19 cellular contexts compared by ENCODE assay signal in the genomic region with DNA sequence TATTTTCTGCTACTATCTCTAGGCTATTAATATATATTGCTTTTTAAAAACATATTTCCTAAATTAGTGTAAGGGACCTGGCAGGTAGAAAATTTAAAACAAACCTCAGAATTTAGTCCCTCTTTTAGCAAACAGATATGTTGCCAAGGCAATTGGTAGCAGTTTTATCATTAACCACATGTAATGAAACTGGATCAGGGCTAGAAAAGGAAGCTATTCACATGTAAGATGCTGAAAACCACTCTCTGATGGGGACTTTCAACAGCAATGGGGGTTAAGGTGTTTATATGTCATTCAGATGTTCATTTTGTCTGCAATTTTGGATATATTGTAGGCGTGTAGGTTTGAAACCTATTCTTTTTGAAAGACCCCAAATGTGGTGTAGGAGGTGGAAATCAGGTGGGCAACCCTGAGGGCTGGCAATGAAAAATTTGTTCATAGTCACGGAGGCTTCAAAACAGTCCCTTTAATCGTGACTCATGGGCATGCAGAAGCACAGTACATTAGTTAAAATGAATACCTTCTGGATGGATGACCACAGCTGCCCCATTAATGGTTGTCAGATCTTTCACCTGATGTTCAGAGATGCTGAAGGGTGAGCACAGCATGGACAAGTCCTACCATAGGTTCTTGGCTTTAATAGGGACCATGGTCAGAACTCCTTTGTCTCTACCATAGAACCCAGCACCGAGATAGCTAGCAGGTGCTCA. TPM values are rescaled to one million over a fixed set of nuclear protein-coding genes. Genes with fewer than 3 reads are reported as not detected.
DNase-seq lines count a peak whose midpoint lies in the region; ATAC-seq, FAIRE-seq and TF ChIP-seq lines count a peak whose summit lies in the region.
"Had no signal": no experiment of that assay in that cellular context is flagged by ENCODE, and none has a peak within 500 bp of the region (broad histone marks: within the 10 kb centered on the region; RNA-seq: fewer than 3 reads in every experiment).

No MANE protein-coding gene starts in this region.

- ATAC-seq in A549 (no peak), GM19395 (IDR thresholded peaks at IDR 0.05; ENCODE audit: unreplicated experiment) (peak; percentile 43), HG03432 (IDR thresholded peaks at IDR 0.05; ENCODE audit: unreplicated experiment) (peak; percentile 50), GM19035 (IDR thresholded peaks at IDR 0.05; ENCODE audit: unreplicated experiment) (no peak), GM21825 (IDR thresholded peaks at IDR 0.05; ENCODE audit: unreplicated experiment) (no peak)
- ATAC-seq: WTC11 had no signal

- WGBS in A549 (ENCODE audit: missing lambda C conversion rate): 54% methylated on average over 4 of the region's 4 CpGs

- H3K9me3 ChIP-seq in A549: no peaks in the 10 kb centered on the region
- H3K9me3 ChIP-seq: BLaER1, upper lobe of left lung had no signal

- peaks cover 11% of the 10 kb centered on the region; the same call in 2 of the 3 replicates for H3K4me1 ChIP-seq in A549
- H3K4me1 ChIP-seq: BLaER1 had no signal

- no peak for FAIRE-seq in A549 (lab: Jason Lieb, UNC)

- TF ChIP-seq POLR2A in A549 (IDR thresholded peaks at IDR 0.05; ENCODE audit: low read length): no peak

- peak overlapping the region; percentile 29; the same call in 1 of the 3 replicates for H3K4me2 ChIP-seq in A549
- H3K4me2 ChIP-seq: BLaER1 had no signal

- TF ChIP-seq CTCF in A549 (IDR thresholded peaks at IDR 0.05) (no peak), epithelial cell of esophagus (IDR thresholded peaks at IDR 0.05; ENCODE audit: insufficient read depth, low read depth, low read length, missing control alignments) (no peak)

- TF ChIP-seq RAD21 in A549 (conservative IDR thresholded peaks at IDR 0.05 in 1 of 2, IDR thresholded peaks at IDR 0.05 in 1 of 2): no peak

- TF ChIP-seq EP300 in A549 (IDR thresholded peaks at IDR 0.05): no peak

- H3K4me3 ChIP-seq in A549: no peak overlapping the region
- no peak overlapping the region for H3K4me3 ChIP-seq in epithelial cell of esophagus (ENCODE audit: low read length)
- H3K4me3 ChIP-seq: BLaER1, upper lobe of left lung had no signal

- CTCF ChIA-PET in A549 (lab: Yijun Ruan, JAX): interaction anchor here (1.5 kb wide), 1 partner anchor 147 kb away, joined by 5 read pairs; the partner anchor contains the start of gene YARS2

- POLR2A ChIA-PET in A549 (lab: Yijun Ruan, JAX): no interaction called here

- H3K27ac ChIP-seq in A549: no peak overlapping the region
- H3K27ac ChIP-seq: BLaER1, upper lobe of left lung had no signal

- DNase-seq in A549 (ENCODE audit: low read depth in 1 of 2, low spot score in 1 of 2) (no peak), epithelial cell of esophagus (ENCODE audit: low read depth) (peak; percentile 35), MV-4-11 (lab: John Stamatoyannopoulos, UW) (no peak)
- DNase-seq in activated CD8-positive, alpha-beta memory T cell treated with anti-CD3 and anti-CD28 coated beads for 24 hours: no peak
- DNase-seq: 8988T; GF-D8; midbrain; NCI-H1436 treated with DMSO at 0.1 percent for 48 hours; NCI-H2227 treated with DMSO at 0.1 percent for 48 hours; Right ventricle myocardium superior; stimulated activated naive CD4-positive, alpha-beta T cell; T-helper 2 cell; upper lobe of left lung had no signal

TF ChIP-seq in A549, 52 proteins besides CTCF, POLR2A, EP300 and RAD21:
- TF ChIP-seq MAX (IDR thresholded peaks at IDR 0.05) (no peak), PHF8 (IDR thresholded peaks at IDR 0.05; ENCODE audit: borderline replicate concordance, low read depth) (no peak), POLR2AphosphoS2 (conservative IDR thresholded peaks at IDR 0.05; ENCODE audit: low read length) (no peak), HMGXB4 (CRISPR knock-in tag; IDR thresholded peaks at IDR 0.05; ENCODE audit: borderline replicate concordance) (no peak), ZNF302 (CRISPR knock-in tag; IDR thresholded peaks at IDR 0.05) (no peak), KDM1A (IDR thresholded peaks at IDR 0.05; ENCODE audit: low read depth) (no peak), EHMT2 (IDR thresholded peaks at IDR 0.05; ENCODE audit: low read depth) (no peak), MYC (IDR thresholded peaks at IDR 0.05; ENCODE audit: borderline replicate concordance, low read length) (no peak), RFX5 (IDR thresholded peaks at IDR 0.05) (no peak), KDM5A (IDR thresholded peaks at IDR 0.05) (no peak), ESRRA (IDR thresholded peaks at IDR 0.05; ENCODE audit: borderline replicate concordance, low read length) (no peak), EHF (CRISPR knock-in tag; IDR thresholded peaks at IDR 0.05) (no peak), HOXB5 (CRISPR knock-in tag; IDR thresholded peaks at IDR 0.05) (no peak), RCOR1 (IDR thresholded peaks at IDR 0.05; ENCODE audit: low read depth, low read length) (no peak), SREBF2 (IDR thresholded peaks at IDR 0.05) (no peak), ZC3H11A (IDR thresholded peaks at IDR 0.05) (no peak), TFCP2L1 (CRISPR knock-in tag; IDR thresholded peaks at IDR 0.05) (no peak)
- TF ChIP-seq, protein P1, sequence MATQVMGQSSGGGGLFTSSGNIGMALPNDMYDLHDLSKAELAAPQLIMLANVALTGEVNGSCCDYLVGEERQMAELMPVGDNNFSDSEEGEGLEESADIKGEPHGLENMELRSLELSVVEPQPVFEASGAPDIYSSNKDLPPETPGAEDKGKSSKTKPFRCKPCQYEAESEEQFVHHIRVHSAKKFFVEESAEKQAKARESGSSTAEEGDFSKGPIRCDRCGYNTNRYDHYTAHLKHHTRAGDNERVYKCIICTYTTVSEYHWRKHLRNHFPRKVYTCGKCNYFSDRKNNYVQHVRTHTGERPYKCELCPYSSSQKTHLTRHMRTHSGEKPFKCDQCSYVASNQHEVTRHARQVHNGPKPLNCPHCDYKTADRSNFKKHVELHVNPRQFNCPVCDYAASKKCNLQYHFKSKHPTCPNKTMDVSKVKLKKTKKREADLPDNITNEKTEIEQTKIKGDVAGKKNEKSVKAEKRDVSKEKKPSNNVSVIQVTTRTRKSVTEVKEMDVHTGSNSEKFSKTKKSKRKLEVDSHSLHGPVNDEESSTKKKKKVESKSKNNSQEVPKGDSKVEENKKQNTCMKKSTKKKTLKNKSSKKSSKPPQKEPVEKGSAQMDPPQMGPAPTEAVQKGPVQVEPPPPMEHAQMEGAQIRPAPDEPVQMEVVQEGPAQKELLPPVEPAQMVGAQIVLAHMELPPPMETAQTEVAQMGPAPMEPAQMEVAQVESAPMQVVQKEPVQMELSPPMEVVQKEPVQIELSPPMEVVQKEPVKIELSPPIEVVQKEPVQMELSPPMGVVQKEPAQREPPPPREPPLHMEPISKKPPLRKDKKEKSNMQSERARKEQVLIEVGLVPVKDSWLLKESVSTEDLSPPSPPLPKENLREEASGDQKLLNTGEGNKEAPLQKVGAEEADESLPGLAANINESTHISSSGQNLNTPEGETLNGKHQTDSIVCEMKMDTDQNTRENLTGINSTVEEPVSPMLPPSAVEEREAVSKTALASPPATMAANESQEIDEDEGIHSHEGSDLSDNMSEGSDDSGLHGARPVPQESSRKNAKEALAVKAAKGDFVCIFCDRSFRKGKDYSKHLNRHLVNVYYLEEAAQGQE (IDR thresholded peaks at IDR 0.05): no peak
- TF ChIP-seq, protein P2, sequence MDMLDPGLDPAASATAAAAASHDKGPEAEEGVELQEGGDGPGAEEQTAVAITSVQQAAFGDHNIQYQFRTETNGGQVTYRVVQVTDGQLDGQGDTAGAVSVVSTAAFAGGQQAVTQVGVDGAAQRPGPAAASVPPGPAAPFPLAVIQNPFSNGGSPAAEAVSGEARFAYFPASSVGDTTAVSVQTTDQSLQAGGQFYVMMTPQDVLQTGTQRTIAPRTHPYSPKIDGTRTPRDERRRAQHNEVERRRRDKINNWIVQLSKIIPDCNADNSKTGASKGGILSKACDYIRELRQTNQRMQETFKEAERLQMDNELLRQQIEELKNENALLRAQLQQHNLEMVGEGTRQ (IDR thresholded peaks at IDR 0.05): no peak
TF ChIP-seq in A549: peak in this region for 0.

RNA-seq across cellular contexts. Expression of gene PKP2, which starts 5.9 kb away (rescaled TPM):
- 6.5 and 7.1 TPM in 2 replicates for polyA plus RNA-seq in A549 (2011; rRNA removed)
- 2.2 and 2.4 TPM in 2 replicates for polyA plus RNA-seq in A549 (2012; cell fraction: cytosol; rRNA removed)
- 2.1 and 2.3 TPM in 2 replicates for polyA plus RNA-seq in A549 (2012; cell fraction: nucleus; rRNA removed)
- polyA plus RNA-seq in A549 (2017; fragmentation: RNase III; extraction: RNeasy Plus Mini Kit Qiagen cat#74134 plus additional on column Dnase treatment): 2.3 to 3.0 TPM (median 2.3 TPM) in 3 replicates
- polyA minus RNA-seq in A549 (2011; rRNA and poly(A)+ RNA removed): 6.5 and 7.4 TPM in 2 replicates

Comparison
In these comparisons a context has a peak if more than half of its experiments do, and no peak if none do; other contexts are left out.
1. ATAC-seq: peak in GM19395 (single experiment) and HG03432 (single experiment); none in A549 (0 of 2), GM19035 (single experiment) and GM21825 (single experiment).